Comparison of ENCODE assay signal across 12 cellular contexts in genomic region chr13:101649490-101650126, GRCh38.
DNase-seq lines count a peak whose midpoint lies in the region; ATAC-seq and TF ChIP-seq lines count a peak whose summit lies in the region.
"Had no signal": no experiment of that assay in that cellular context is flagged by ENCODE, and none has a peak within 500 bp of the region (broad histone marks: within the 10 kb centered on the region; RNA-seq: fewer than 3 reads in every experiment).

No MANE protein-coding gene starts in this region.

- H2AFZ ChIP-seq in osteoblast (ENCODE audit: low read length), result no peak overlapping the region

- H3K4me3 ChIP-seq in osteoblast (ENCODE audit: insufficient read depth, low read length), result no peak overlapping the region
- H3K4me3 ChIP-seq in CD8-positive, alpha-beta memory T cell (ENCODE audit: low read length), result no peak overlapping the region
- H3K4me3 ChIP-seq: spleen had no signal

- no peaks in the 10 kb centered on the region for H3K27me3 ChIP-seq in osteoblast (ENCODE audit: insufficient read depth, low read length)
- H3K27me3 ChIP-seq in CD8-positive, alpha-beta memory T cell (ENCODE audit: insufficient read depth, low read length, poor library complexity, severe bottlenecking), result no peaks in the 10 kb centered on the region

- POLR2A ChIA-PET in CD8-positive, alpha-beta memory T cell (lab: Charles Lee), result no interaction called here
- POLR2A ChIA-PET in activated CD4-positive, alpha-beta memory T cell treated with anti-CD3 and anti-CD28 coated beads for 36 hours (lab: Charles Lee), result no interaction called here

- no peak for TF ChIP-seq CTCF in osteoblast (IDR thresholded peaks at IDR 0.05; ENCODE audit: extremely low read depth, low read depth, low read length)

- intact Hi-C loops in activated CD4-positive, alpha-beta memory T cell treated with anti-CD3 and anti-CD28 coated beads for 36 hours (cut with micrococcal nuclease), result no loop called here

- CTCF ChIA-PET in CD8-positive, alpha-beta memory T cell (lab: Charles Lee), result no interaction called here
- CTCF ChIA-PET in activated CD4-positive, alpha-beta memory T cell treated with anti-CD3 and anti-CD28 coated beads for 36 hours (lab: Charles Lee), result no interaction called here

- DNase-seq in EH (ENCODE audit: low read depth) (peak; percentile 64), NCI-H460 (ENCODE audit: extremely low read depth, low read depth) (peak; percentile 85), osteoblast (ENCODE audit: insufficient read length, low spot score, missing footprints) (no peak), NCI-H510A (lab: John Stamatoyannopoulos, UW) (no peak)
- DNase-seq in CD8-positive, alpha-beta memory T cell, result no peak
- no peak for DNase-seq in activated CD4-positive, alpha-beta memory T cell treated with anti-CD3 and anti-CD28 coated beads for 36 hours
- DNase-seq: foreskin melanocyte, NCI-H82, spleen, T-helper 2 cell had no signal

- no peaks in the 10 kb centered on the region for H3K9me3 ChIP-seq in osteoblast (ENCODE audit: low read depth, low read length)
- H3K9me3 ChIP-seq in CD8-positive, alpha-beta memory T cell (ENCODE audit: low read length), result no peaks in the 10 kb centered on the region

- H3K9me3 Mint-ChIP-seq in CD8-positive, alpha-beta memory T cell, result peaks cover 0 to 9% (median 0%) of the 10 kb centered on the region in 5 donors
- H3K9me3 Mint-ChIP-seq in activated CD4-positive, alpha-beta memory T cell treated with anti-CD3 and anti-CD28 coated beads for 36 hours, result no peaks in the 10 kb centered on the region

- peak overlapping the region; percentile 62 for H3K27ac ChIP-seq in osteoblast (ENCODE audit: low read depth, low read length)
- H3K27ac ChIP-seq in CD8-positive, alpha-beta memory T cell (ENCODE audit: low read depth, low read length), result no peak overlapping the region
- H3K27ac ChIP-seq: spleen had no signal

- no peak overlapping the region for H3K4me3 Mint-ChIP-seq in CD8-positive, alpha-beta memory T cell
- no peak overlapping the region for H3K4me3 Mint-ChIP-seq in activated CD4-positive, alpha-beta memory T cell treated with anti-CD3 and anti-CD28 coated beads for 36 hours

- H3K27ac Mint-ChIP-seq in CD8-positive, alpha-beta memory T cell, result no peak overlapping the region
- H3K27ac Mint-ChIP-seq in activated CD4-positive, alpha-beta memory T cell treated with anti-CD3 and anti-CD28 coated beads for 36 hours, result no peak overlapping the region

- peaks cover 10 to 33% of the 10 kb centered on the region in 2 donors for H3K27me3 Mint-ChIP-seq in CD8-positive, alpha-beta memory T cell
- peaks cover 23% of the 10 kb centered on the region for H3K27me3 Mint-ChIP-seq in activated CD4-positive, alpha-beta memory T cell treated with anti-CD3 and anti-CD28 coated beads for 36 hours

- H3K4me1 ChIP-seq in osteoblast (ENCODE audit: insufficient read depth, low read length), result peaks cover 18% of the 10 kb centered on the region
- no peaks in the 10 kb centered on the region for H3K4me1 ChIP-seq in CD8-positive, alpha-beta memory T cell (ENCODE audit: insufficient read depth, low read length)
- H3K4me1 ChIP-seq: spleen had no signal

- H3K36me3 ChIP-seq in osteoblast (ENCODE audit: insufficient read depth, low read length), result peaks cover 4% of the 10 kb centered on the region
- H3K36me3 ChIP-seq in CD8-positive, alpha-beta memory T cell (ENCODE audit: insufficient read depth, low read length), result no peaks in the 10 kb centered on the region
- H3K36me3 ChIP-seq: spleen had no signal

- no peaks in the 10 kb centered on the region for H3K4me1 Mint-ChIP-seq in CD8-positive, alpha-beta memory T cell
- no peaks in the 10 kb centered on the region for H3K4me1 Mint-ChIP-seq in activated CD4-positive, alpha-beta memory T cell treated with anti-CD3 and anti-CD28 coated beads for 36 hours (ENCODE audit: low read depth)

- H3K36me3 Mint-ChIP-seq in CD8-positive, alpha-beta memory T cell, result peaks cover 0 to 5% (median 2%) of the 10 kb centered on the region in 3 donors
- H3K36me3 Mint-ChIP-seq in activated CD4-positive, alpha-beta memory T cell treated with anti-CD3 and anti-CD28 coated beads for 36 hours, result no peaks in the 10 kb centered on the region

- H4K20me1 ChIP-seq in osteoblast (ENCODE audit: insufficient read depth, low read length), result peaks cover 11% of the 10 kb centered on the region

- H3K79me2 ChIP-seq in osteoblast (ENCODE audit: insufficient read depth, low read length), result peaks cover 53% of the 10 kb centered on the region

- peak overlapping the region; percentile 39 for H3K4me2 ChIP-seq in osteoblast (ENCODE audit: insufficient read depth, low read length)

- ATAC-seq in esophagus mucosa (peak; percentile 77), GM21576 (IDR thresholded peaks at IDR 0.05; ENCODE audit: unreplicated experiment) (no peak)

Comparison
In these comparisons a context has a peak if more than half of its experiments do, and no peak if none do; other contexts are left out.
1. DNase-seq: peak in EH (single experiment) and NCI-H460 (single experiment); none in osteoblast (single experiment), NCI-H510A (single experiment), CD8-positive, alpha-beta memory T cell (0 of 5) and activated CD4-positive, alpha-beta memory T cell treated with anti-CD3 and anti-CD28 coated beads for 36 hours (single experiment).